In the genomic region with DNA sequence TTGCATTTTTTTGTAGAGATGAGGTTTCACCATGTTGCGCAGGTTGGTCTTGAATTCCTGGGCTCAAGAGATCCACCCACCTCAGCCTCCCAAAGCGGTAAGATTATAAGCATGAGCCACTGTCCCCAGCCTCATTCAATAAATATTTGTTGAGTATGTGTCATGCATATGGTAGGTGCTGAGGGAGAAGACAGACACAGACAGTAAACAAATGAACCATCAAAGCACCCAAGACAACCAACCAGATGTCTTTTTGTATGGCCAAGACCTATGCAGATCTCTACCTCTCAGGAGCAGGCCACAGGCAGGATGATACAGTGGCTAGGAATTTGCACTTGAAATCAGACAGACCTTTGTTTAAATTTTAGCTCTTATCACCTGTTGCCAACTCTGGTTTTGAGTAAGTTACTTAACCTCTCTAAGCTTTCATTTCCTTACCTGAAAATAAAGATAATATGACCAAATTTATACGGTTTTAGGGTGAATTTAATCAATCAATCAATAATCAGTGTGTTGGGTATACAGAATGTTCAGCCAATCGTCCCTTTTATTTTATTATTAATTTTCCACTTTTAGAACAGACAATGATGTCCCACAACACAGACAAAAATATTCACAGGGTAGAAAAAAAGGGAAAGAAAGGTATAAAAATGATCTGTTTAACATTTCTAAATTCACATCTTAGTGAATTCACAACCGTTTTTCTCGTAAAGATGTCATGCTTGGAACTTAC, we compare ENCODE assay signal across 1 cellular context.
TF ChIP-seq lines count a peak whose summit lies in the region.

No MANE protein-coding gene starts in this region.

TF ChIP-seq in HEK293, 187 proteins besides CTCF, POLR2A, EP300 and RAD21 (continued from another document):
- TF ChIP-seq MZF1 (tag by site-specific recombination; IDR thresholded peaks at IDR 0.05; ENCODE audit: borderline replicate concordance): no peak
- TF ChIP-seq ZNF629 (tag by site-specific recombination; IDR thresholded peaks at IDR 0.05): 0 out of 2 replicates have a peak, but pooled peaks have one; percentile 5
- TF ChIP-seq ZNF670 (tag by site-specific recombination; IDR thresholded peaks at IDR 0.05; ENCODE audit: low read depth): no peak
- TF ChIP-seq, protein P1, sequence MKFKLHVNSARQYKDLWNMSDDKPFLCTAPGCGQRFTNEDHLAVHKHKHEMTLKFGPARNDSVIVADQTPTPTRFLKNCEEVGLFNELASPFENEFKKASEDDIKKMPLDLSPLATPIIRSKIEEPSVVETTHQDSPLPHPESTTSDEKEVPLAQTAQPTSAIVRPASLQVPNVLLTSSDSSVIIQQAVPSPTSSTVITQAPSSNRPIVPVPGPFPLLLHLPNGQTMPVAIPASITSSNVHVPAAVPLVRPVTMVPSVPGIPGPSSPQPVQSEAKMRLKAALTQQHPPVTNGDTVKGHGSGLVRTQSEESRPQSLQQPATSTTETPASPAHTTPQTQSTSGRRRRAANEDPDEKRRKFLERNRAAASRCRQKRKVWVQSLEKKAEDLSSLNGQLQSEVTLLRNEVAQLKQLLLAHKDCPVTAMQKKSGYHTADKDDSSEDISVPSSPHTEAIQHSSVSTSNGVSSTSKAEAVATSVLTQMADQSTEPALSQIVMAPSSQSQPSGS (tag by site-specific recombination; IDR thresholded peaks at IDR 0.05; ENCODE audit: low read depth): no peak
- TF ChIP-seq ZNF24 (tag by site-specific recombination; IDR thresholded peaks at IDR 0.05): no peak
- TF ChIP-seq ZNF561 (tag by site-specific recombination; IDR thresholded peaks at IDR 0.05; ENCODE audit: borderline replicate concordance): no peak
- no peak for TF ChIP-seq ZNF549 (tag by site-specific recombination; IDR thresholded peaks at IDR 0.05)
- TF ChIP-seq, protein P2, sequence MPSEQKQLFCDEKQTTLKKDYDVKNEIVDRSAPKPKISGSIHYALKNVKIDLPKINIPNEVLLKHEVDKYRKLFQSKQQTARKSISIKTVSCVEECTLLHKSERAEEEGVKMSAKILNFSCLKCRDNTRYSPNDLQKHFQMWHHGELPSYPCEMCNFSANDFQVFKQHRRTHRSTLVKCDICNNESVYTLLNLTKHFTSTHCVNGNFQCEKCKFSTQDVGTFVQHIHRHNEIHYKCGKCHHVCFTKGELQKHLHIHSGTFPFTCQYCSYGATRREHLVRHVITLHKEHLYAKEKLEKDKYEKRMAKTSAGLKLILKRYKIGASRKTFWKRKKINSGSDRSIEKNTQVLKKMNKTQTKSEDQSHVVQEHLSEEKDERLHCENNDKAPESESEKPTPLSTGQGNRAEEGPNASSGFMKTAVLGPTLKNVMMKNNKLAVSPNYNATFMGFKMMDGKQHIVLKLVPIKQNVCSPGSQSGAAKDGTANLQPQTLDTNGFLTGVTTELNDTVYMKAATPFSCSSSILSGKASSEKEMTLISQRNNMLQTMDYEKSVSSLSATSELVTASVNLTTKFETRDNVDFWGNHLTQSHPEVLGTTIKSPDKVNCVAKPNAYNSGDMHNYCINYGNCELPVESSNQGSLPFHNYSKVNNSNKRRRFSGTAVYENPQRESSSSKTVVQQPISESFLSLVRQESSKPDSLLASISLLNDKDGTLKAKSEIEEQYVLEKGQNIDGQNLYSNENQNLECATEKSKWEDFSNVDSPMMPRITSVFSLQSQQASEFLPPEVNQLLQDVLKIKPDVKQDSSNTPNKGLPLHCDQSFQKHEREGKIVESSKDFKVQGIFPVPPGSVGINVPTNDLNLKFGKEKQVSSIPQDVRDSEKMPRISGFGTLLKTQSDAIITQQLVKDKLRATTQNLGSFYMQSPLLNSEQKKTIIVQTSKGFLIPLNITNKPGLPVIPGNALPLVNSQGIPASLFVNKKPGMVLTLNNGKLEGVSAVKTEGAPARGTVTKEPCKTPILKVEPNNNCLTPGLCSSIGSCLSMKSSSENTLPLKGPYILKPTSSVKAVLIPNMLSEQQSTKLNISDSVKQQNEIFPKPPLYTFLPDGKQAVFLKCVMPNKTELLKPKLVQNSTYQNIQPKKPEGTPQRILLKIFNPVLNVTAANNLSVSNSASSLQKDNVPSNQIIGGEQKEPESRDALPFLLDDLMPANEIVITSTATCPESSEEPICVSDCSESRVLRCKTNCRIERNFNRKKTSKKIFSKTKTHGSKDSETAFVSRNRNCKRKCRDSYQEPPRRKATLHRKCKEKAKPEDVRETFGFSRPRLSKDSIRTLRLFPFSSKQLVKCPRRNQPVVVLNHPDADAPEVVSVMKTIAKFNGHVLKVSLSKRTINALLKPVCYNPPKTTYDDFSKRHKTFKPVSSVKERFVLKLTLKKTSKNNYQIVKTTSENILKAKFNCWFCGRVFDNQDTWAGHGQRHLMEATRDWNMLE (tag by site-specific recombination; conservative IDR thresholded peaks at IDR 0.05; ENCODE audit: low read depth): no peak
- TF ChIP-seq KLF7 (tag by site-specific recombination; IDR thresholded peaks at IDR 0.05; ENCODE audit: borderline replicate concordance): no peak
- TF ChIP-seq GLIS2 (tag by site-specific recombination; IDR thresholded peaks at IDR 0.05): no peak
- TF ChIP-seq YY1 (tag by site-specific recombination; IDR thresholded peaks at IDR 0.05): no peak
- no peak for TF ChIP-seq ZNF558 (tag by site-specific recombination; IDR thresholded peaks at IDR 0.05)
- TF ChIP-seq, protein P3, sequence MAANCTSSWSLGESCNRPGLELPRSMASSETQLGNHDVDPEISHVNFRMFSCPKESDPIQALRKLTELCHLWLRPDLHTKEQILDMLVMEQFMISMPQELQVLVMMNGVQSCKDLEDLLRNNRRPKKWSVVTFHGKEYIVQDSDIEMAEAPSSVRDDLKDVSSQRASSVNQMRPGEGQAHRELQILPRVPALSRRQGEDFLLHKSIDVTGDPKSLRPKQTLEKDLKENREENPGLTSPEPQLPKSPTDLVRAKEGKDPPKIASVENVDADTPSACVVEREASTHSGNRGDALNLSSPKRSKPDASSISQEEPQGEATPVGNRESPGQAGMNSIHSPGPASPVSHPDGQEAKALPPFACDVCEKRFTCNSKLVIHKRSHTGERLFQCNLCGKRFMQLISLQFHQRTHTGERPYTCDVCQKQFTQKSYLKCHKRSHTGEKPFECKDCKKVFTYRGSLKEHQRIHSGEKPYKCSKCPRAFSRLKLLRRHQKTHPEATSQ (tag by site-specific recombination; IDR thresholded peaks at IDR 0.05): no peak
- TF ChIP-seq ZNF292 (tag by site-specific recombination; IDR thresholded peaks at IDR 0.05; ENCODE audit: borderline replicate concordance, low read depth): no peak
- no peak for TF ChIP-seq ZNF48 (tag by site-specific recombination; IDR thresholded peaks at IDR 0.05)
- no peak for TF ChIP-seq ZNF596 (tag by site-specific recombination; IDR thresholded peaks at IDR 0.05)
- 0 out of 2 replicates have a peak, but pooled peaks have one; percentile 28 for TF ChIP-seq SCRT1 (tag by site-specific recombination; IDR thresholded peaks at IDR 0.05; ENCODE audit: borderline replicate concordance)
- TF ChIP-seq ZNF623 (tag by site-specific recombination; IDR thresholded peaks at IDR 0.05): no peak
- no peak for TF ChIP-seq ZFP3 (tag by site-specific recombination; IDR thresholded peaks at IDR 0.05; ENCODE audit: low read depth)
- TF ChIP-seq, protein P4, sequence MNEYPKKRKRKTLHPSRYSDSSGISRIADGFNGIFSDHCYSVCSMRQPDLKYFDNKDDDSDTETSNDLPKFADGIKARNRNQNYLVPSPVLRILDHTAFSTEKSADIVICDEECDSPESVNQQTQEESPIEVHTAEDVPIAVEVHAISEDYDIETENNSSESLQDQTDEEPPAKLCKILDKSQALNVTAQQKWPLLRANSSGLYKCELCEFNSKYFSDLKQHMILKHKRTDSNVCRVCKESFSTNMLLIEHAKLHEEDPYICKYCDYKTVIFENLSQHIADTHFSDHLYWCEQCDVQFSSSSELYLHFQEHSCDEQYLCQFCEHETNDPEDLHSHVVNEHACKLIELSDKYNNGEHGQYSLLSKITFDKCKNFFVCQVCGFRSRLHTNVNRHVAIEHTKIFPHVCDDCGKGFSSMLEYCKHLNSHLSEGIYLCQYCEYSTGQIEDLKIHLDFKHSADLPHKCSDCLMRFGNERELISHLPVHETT (tag by site-specific recombination; IDR thresholded peaks at IDR 0.05): 0 out of 2 replicates have a peak, but pooled peaks have one; percentile 21
- no peak for TF ChIP-seq ZNF626 (tag by site-specific recombination; IDR thresholded peaks at IDR 0.05)
- no peak for TF ChIP-seq ZNF76 (tag by site-specific recombination; IDR thresholded peaks at IDR 0.05; ENCODE audit: borderline replicate concordance, low read depth)
- TF ChIP-seq, protein P5, sequence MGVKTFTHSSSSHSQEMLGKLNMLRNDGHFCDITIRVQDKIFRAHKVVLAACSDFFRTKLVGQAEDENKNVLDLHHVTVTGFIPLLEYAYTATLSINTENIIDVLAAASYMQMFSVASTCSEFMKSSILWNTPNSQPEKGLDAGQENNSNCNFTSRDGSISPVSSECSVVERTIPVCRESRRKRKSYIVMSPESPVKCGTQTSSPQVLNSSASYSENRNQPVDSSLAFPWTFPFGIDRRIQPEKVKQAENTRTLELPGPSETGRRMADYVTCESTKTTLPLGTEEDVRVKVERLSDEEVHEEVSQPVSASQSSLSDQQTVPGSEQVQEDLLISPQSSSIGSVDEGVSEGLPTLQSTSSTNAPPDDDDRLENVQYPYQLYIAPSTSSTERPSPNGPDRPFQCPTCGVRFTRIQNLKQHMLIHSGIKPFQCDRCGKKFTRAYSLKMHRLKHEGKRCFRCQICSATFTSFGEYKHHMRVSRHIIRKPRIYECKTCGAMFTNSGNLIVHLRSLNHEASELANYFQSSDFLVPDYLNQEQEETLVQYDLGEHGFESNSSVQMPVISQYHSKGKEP (tag by site-specific recombination; IDR thresholded peaks at IDR 0.05): no peak
- TF ChIP-seq IKZF3 (tag by site-specific recombination; IDR thresholded peaks at IDR 0.05): no peak
- no peak for TF ChIP-seq ZNF121 (tag by site-specific recombination; IDR thresholded peaks at IDR 0.05)
- TF ChIP-seq ZNF473 (tag by site-specific recombination; IDR thresholded peaks at IDR 0.05): no peak
- TF ChIP-seq SALL2 (tag by site-specific recombination; IDR thresholded peaks at IDR 0.05; ENCODE audit: borderline replicate concordance): no peak
- TF ChIP-seq ZIC2 (tag by site-specific recombination; IDR thresholded peaks at IDR 0.05): no peak
- no peak for TF ChIP-seq ZNF843 (tag by site-specific recombination; IDR thresholded peaks at IDR 0.05)
- no peak for TF ChIP-seq EGR2 (tag by site-specific recombination; IDR thresholded peaks at IDR 0.05; ENCODE audit: low read depth)
- no peak for TF ChIP-seq HOXD13 (CRISPR knock-in tag; IDR thresholded peaks at IDR 0.05; ENCODE audit: borderline replicate concordance)
- no peak for TF ChIP-seq ZSCAN23 (tag by site-specific recombination; IDR thresholded peaks at IDR 0.05)
- no peak for TF ChIP-seq FEZF1 (tag by site-specific recombination; IDR thresholded peaks at IDR 0.05)
- TF ChIP-seq, protein P6, sequence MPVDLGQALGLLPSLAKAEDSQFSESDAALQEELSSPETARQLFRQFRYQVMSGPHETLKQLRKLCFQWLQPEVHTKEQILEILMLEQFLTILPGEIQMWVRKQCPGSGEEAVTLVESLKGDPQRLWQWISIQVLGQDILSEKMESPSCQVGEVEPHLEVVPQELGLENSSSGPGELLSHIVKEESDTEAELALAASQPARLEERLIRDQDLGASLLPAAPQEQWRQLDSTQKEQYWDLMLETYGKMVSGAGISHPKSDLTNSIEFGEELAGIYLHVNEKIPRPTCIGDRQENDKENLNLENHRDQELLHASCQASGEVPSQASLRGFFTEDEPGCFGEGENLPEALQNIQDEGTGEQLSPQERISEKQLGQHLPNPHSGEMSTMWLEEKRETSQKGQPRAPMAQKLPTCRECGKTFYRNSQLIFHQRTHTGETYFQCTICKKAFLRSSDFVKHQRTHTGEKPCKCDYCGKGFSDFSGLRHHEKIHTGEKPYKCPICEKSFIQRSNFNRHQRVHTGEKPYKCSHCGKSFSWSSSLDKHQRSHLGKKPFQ (tag by site-specific recombination; IDR thresholded peaks at IDR 0.05): no peak
- TF ChIP-seq, protein P7, sequence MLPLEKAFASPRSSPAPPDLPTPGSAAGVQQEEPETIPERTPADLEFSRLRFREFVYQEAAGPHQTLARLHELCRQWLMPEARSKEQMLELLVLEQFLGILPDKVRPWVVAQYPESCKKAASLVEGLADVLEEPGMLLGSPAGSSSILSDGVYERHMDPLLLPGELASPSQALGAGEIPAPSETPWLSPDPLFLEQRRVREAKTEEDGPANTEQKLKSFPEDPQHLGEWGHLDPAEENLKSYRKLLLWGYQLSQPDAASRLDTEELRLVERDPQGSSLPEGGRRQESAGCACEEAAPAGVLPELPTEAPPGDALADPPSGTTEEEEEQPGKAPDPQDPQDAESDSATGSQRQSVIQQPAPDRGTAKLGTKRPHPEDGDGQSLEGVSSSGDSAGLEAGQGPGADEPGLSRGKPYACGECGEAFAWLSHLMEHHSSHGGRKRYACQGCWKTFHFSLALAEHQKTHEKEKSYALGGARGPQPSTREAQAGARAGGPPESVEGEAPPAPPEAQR (tag by site-specific recombination; IDR thresholded peaks at IDR 0.05): no peak
- no peak for TF ChIP-seq ZNF138 (tag by site-specific recombination; IDR thresholded peaks at IDR 0.05; ENCODE audit: borderline replicate concordance)
